In genomic region chr18:32373995-32374394, GRCh38 we compare ENCODE assay signal across 8 cellular contexts.
DNase-seq lines count a peak whose midpoint lies in the region; ATAC-seq and TF ChIP-seq lines count a peak whose summit lies in the region.

No MANE protein-coding gene starts in this region.

- in situ Hi-C loops in IMR-90 (cut with MboI; ENCODE audit: low sequenced_read_pairs), result no loop called here

- H2BK15ac ChIP-seq in IMR-90 (ENCODE audit: low read depth, low read length), result no peak overlapping the region

- no peak overlapping the region for H3K27ac ChIP-seq in IMR-90 (ENCODE audit: insufficient read depth, low read length)
- no peak overlapping the region for H3K27ac ChIP-seq in left lung

- no peak overlapping the region for H3K4me3 ChIP-seq in IMR-90 (ENCODE audit: insufficient read depth, low read depth, low read length)
- no peak overlapping the region for H3K4me3 ChIP-seq in epithelial cell of esophagus (ENCODE audit: low read length)
- no peak overlapping the region for H3K4me3 ChIP-seq in left lung

- TF ChIP-seq POLR2A in IMR-90 (IDR thresholded peaks at IDR 0.05; ENCODE audit: low read depth, low read length), result no peak

- BruUV-seq in IMR-90 (replicated peaks; lab: Mats Ljungman, UMichigan), result no TSS peak

- no peak overlapping the region for H2BK5ac ChIP-seq in IMR-90 (ENCODE audit: low read depth, low read length, poor library complexity, severe bottlenecking)

- dilution Hi-C loops in IMR-90 (cut with HindIII; ENCODE audit: low sequenced_read_pairs, unreplicated experiment), result no loop called here

- H2AK9ac ChIP-seq in IMR-90 (replicated peaks; ENCODE audit: low read depth, low read length, poor library complexity), result no peak overlapping the region

- peak; percentile 33; the same call in 1 of the 2 replicates for ATAC-seq in IMR-90 (ENCODE audit: low read depth)
- peak; percentile 24 for ATAC-seq in sciatic nerve
- no peak for ATAC-seq in left lung
- ATAC-seq in left lobe of liver, result no peak
- ATAC-seq in GM19023 (IDR thresholded peaks at IDR 0.05; ENCODE audit: unreplicated experiment), result no peak

- CTCF ChIA-PET in IMR-90 (lab: Yijun Ruan, JAX), result interaction anchor here (0.7 kb wide), 1 partner anchor 16 kb away, joined by 3 read pairs; no protein-coding TSS in a partner anchor

- H2BK120ac ChIP-seq in IMR-90 (ENCODE audit: low read depth, low read length), result no peak overlapping the region

- peak overlapping the region; percentile 71; the same call in 1 of the 2 replicates for H3K18ac ChIP-seq in IMR-90 (ENCODE audit: low read depth, low read length)

- no peak overlapping the region for H2AK5ac ChIP-seq in IMR-90 (ENCODE audit: low read depth, low read length)

- no peak overlapping the region for H4K91ac ChIP-seq in IMR-90 (ENCODE audit: insufficient read depth, low read depth, low read length)

- POLR2A ChIA-PET in IMR-90 (lab: Charles Lee; ENCODE audit: unreplicated experiment), result no interaction called here

- no peak overlapping the region for H2AFZ ChIP-seq in IMR-90 (replicated peaks; ENCODE audit: low read length, poor library complexity)

- no peak overlapping the region for H3K14ac ChIP-seq in IMR-90 (replicated peaks; ENCODE audit: low read depth, low read length)

- no peaks in the 10 kb centered on the region; the same call in 1 of the 2 replicates for H3K9me1 ChIP-seq in IMR-90 (ENCODE audit: insufficient read depth, low read length)

- H3K4me2 ChIP-seq in IMR-90 (ENCODE audit: low read depth, low read length), result no peak overlapping the region

- H4K20me1 ChIP-seq in IMR-90 (ENCODE audit: insufficient read depth, low read length), result no peaks in the 10 kb centered on the region

- H3K27me3 ChIP-seq in IMR-90 (ENCODE audit: control insufficient read depth, insufficient read depth, low read length), result no peaks in the 10 kb centered on the region
- no peaks in the 10 kb centered on the region for H3K27me3 ChIP-seq in left lung

- H4K8ac ChIP-seq in IMR-90 (ENCODE audit: low read depth in 2 of 2, low read length in 2 of 2), result no peak overlapping the region

- no peak overlapping the region for H3K56ac ChIP-seq in IMR-90 (ENCODE audit: extremely low read depth, insufficient read depth, low read length)

- WGBS in IMR-90 (ENCODE audit: extremely low coverage in 2 of 2, insufficient read length in 1 of 2), 2 experiments, result no CpG with 5 or more reads among the region's 3 CpGs

- no peak overlapping the region for H4K5ac ChIP-seq in IMR-90 (ENCODE audit: low read depth, low read length)

- DNase-seq in IMR-90, result peak; percentile 52
- peak; percentile 98 for DNase-seq in NCI-H69 (lab: John Stamatoyannopoulos, UW)
- DNase-seq in epithelial cell of esophagus (ENCODE audit: low read depth), result peak; percentile 83
- no peak for DNase-seq in sciatic nerve (ENCODE audit: low spot score)
- DNase-seq in nucleus accumbens (lab: John Stamatoyannopoulos, UW), result no peak
- no peak for DNase-seq in left lung
- DNase-seq in left lobe of liver (ENCODE audit: low spot score), result no peak

- H2BK20ac ChIP-seq in IMR-90 (ENCODE audit: low read depth, low read length), result peak overlapping the region; percentile 9; the same call in 1 of the 2 replicates

- H3K4me1 ChIP-seq in IMR-90 (ENCODE audit: control insufficient read depth, insufficient read depth, low read length) (peaks cover 6% of the 10 kb centered on the region), left lung (no peaks in the 10 kb centered on the region)

- H3K4ac ChIP-seq in IMR-90 (ENCODE audit: low read depth, low read length), result no peak overlapping the region

- no peaks in the 10 kb centered on the region for H3K79me1 ChIP-seq in IMR-90 (ENCODE audit: low read depth in 1 of 2, low read length in 2 of 2)

- H3K9ac ChIP-seq in IMR-90 (ENCODE audit: low read depth, low read length), result no peak overlapping the region

- no peak for TF ChIP-seq RAD21 in IMR-90 (IDR thresholded peaks at IDR 0.05; ENCODE audit: low read length)

- no peaks in the 10 kb centered on the region for H3K9me3 ChIP-seq in IMR-90 (ENCODE audit: control insufficient read depth, insufficient read depth, low read length)
- H3K9me3 ChIP-seq in left lung, result no peaks in the 10 kb centered on the region

- H3K23ac ChIP-seq in IMR-90 (ENCODE audit: low read depth, low read length), result no peak overlapping the region

- TF ChIP-seq CTCF in IMR-90 (conservative IDR thresholded peaks at IDR 0.05; ENCODE audit: low read depth, low read length) (no peak), epithelial cell of esophagus (IDR thresholded peaks at IDR 0.05; ENCODE audit: insufficient read depth, low read depth, low read length, missing control alignments) (no peak), left lung (IDR thresholded peaks at IDR 0.05) (no peak)

- intact Hi-C loops in IMR-90 (cut with micrococcal nuclease), result no loop called here
- intact Hi-C loops in sciatic nerve (cut with DNase I), result no loop called here
- intact Hi-C loops in left lung (cut with DNase I), result no loop called here

- no peaks in the 10 kb centered on the region for H3K36me3 ChIP-seq in IMR-90 (ENCODE audit: control insufficient read depth, insufficient read depth, low read length)
- no peaks in the 10 kb centered on the region for H3K36me3 ChIP-seq in left lung

TF ChIP-seq in IMR-90, 13 proteins besides CTCF, POLR2A, EP300 and RAD21:
- TF ChIP-seq MAZ (IDR thresholded peaks at IDR 0.05; ENCODE audit: borderline replicate concordance, low read depth, low read length), result no peak
- no peak for TF ChIP-seq MXI1 (IDR thresholded peaks at IDR 0.05; ENCODE audit: borderline replicate concordance, low read depth, low read length)
- TF ChIP-seq NFE2L2 (IDR thresholded peaks at IDR 0.05; ENCODE audit: low read depth, low read length), result no peak
- no peak for TF ChIP-seq FOS (IDR thresholded peaks at IDR 0.05; ENCODE audit: low read depth, low read length)
- TF ChIP-seq BHLHE40 (IDR thresholded peaks at IDR 0.05; ENCODE audit: low read depth, low read length), result no peak
- TF ChIP-seq MAFK (IDR thresholded peaks at IDR 0.05; ENCODE audit: low read depth, low read length), result no peak
- TF ChIP-seq CEBPB (IDR thresholded peaks at IDR 0.05; ENCODE audit: low read depth, low read length), result no peak
- TF ChIP-seq USF2 (IDR thresholded peaks at IDR 0.05; ENCODE audit: low read depth, low read length), result no peak
- TF ChIP-seq RCOR1 (IDR thresholded peaks at IDR 0.05; ENCODE audit: insufficient replicate concordance, low read length), result no peak
- no peak for TF ChIP-seq RFX5 (IDR thresholded peaks at IDR 0.05; ENCODE audit: low read depth, low read length)
- no peak for TF ChIP-seq CHD1 (IDR thresholded peaks at IDR 0.05; ENCODE audit: low read depth, low read length)
- no peak for TF ChIP-seq ELK1 (IDR thresholded peaks at IDR 0.05; ENCODE audit: borderline replicate concordance, low read depth, low read length)
- no peak for TF ChIP-seq SMC3 (IDR thresholded peaks at IDR 0.05; ENCODE audit: low read depth, low read length)

Comparison
In these comparisons a context has a peak if more than half of its experiments do, and no peak if none do; other contexts are left out.
1. ATAC-seq: peak in IMR-90 (single experiment) and sciatic nerve (single experiment); none in left lung (single experiment), left lobe of liver (single experiment) and GM19023 (single experiment).
2. DNase-seq: peak in IMR-90 (single experiment), NCI-H69 (single experiment) and epithelial cell of esophagus (single experiment); none in sciatic nerve (single experiment), nucleus accumbens (0 of 56), left lung (0 of 2) and left lobe of liver (single experiment).